Comparison of ENCODE assay signal across 8 cellular contexts in genomic region chr21:33916200-33916567, GRCh38. TPM values are rescaled to one million over a fixed set of nuclear protein-coding genes. Genes with fewer than 3 reads are reported as not detected.
DNase-seq lines count a peak whose midpoint lies in the region; ATAC-seq and TF ChIP-seq lines count a peak whose summit lies in the region.

No MANE protein-coding gene starts in this region.

- H3K4me1 ChIP-seq in breast epithelium (peaks cover 0 to 11% of the 10 kb centered on the region in 2 donors), mononuclear cell (ENCODE audit: insufficient read depth, low read length) (peaks cover 22% of the 10 kb centered on the region)

- in situ Hi-C loops in GM13976 (cut with MboI; ENCODE audit: low sequenced_read_pairs, unreplicated experiment) = loop anchor here (25.0 kb wide), 1 partner anchor 696 kb away; the partner anchor contains the start of gene RCAN1

- ATAC-seq in HG02973 (IDR thresholded peaks at IDR 0.05; ENCODE audit: unreplicated experiment) (peak; percentile 2), GM19324 (IDR thresholded peaks at IDR 0.05; ENCODE audit: low FRiP score, unreplicated experiment) (no peak)

- no peak for TF ChIP-seq CTCF in AG04450 (IDR thresholded peaks at IDR 0.05; ENCODE audit: low read depth, low read length)
- TF ChIP-seq CTCF in breast epithelium (IDR thresholded peaks at IDR 0.05) = no peak
- TF ChIP-seq CTCF in GM13976 (IDR thresholded peaks at IDR 0.05; ENCODE audit: borderline replicate concordance, control extremely low read depth, extremely low read depth, insufficient read depth, missing control alignments) = no peak

- TF ChIP-seq POLR2A in breast epithelium (IDR thresholded peaks at IDR 0.05) = no peak

- H3K27me3 ChIP-seq in AG04450 (ENCODE audit: control insufficient read depth, insufficient read depth, low read length) = no peaks in the 10 kb centered on the region
- no peaks in the 10 kb centered on the region for H3K27me3 ChIP-seq in breast epithelium
- no peaks in the 10 kb centered on the region for H3K27me3 ChIP-seq in mononuclear cell (ENCODE audit: insufficient read depth, low read length)

- intact Hi-C loops in breast epithelium (cut with DNase I; ENCODE audit: low total_unique reads) = no loop called here

- H3K4me3 ChIP-seq in AG04450 (ENCODE audit: low read depth, low read length) = peak overlapping the region; percentile 53
- H3K4me3 ChIP-seq in breast epithelium = peak overlapping the region; percentile 68 to 94 (median 74)
- H3K4me3 ChIP-seq in mononuclear cell (ENCODE audit: low read length) = peak overlapping the region; percentile 84

- no peak overlapping the region for H3K27ac ChIP-seq in AG04450 (ENCODE audit: low read depth, low read length)
- peak overlapping the region; percentile 88 to 91 for H3K27ac ChIP-seq in breast epithelium

- H3K36me3 ChIP-seq in breast epithelium = peaks cover 3% of the 10 kb centered on the region

- H3K9me3 ChIP-seq in AG04450 (ENCODE audit: control insufficient read depth, insufficient read depth, low read length) (no peaks in the 10 kb centered on the region), breast epithelium (no peaks in the 10 kb centered on the region), mononuclear cell (ENCODE audit: low read depth, low read length) (no peaks in the 10 kb centered on the region)

- DNase-seq in AG04450 (ENCODE audit: low read depth, low spot score) (no peak), breast epithelium (ENCODE audit: low spot score in 2 of 2) (no peak), superior temporal gyrus (ENCODE audit: extremely low spot score) (no peak), GM13976 (ENCODE audit: low spot score) (no peak), NCI-H1930 (lab: John Stamatoyannopoulos, UW) (no peak)

- POLR2A ChIA-PET in AG04450 (lab: Yijun Ruan, JAX) = no interaction called here

- CTCF ChIA-PET in AG04450 (lab: Charles Lee) = interaction anchor here (1.5 kb wide), 1 partner anchor 431 kb away, joined by 5 read pairs; no protein-coding TSS in a partner anchor

RNA-seq across cellular contexts. Expression of gene ATP5PO, which starts 0.6 kb away (rescaled TPM):
- 300 and 365 TPM in 2 replicates for polyA plus RNA-seq in AG04450 (2011; rRNA removed)
- polyA minus RNA-seq in AG04450 (2011; rRNA and poly(A)+ RNA removed) = 40.1 and 58.9 TPM in 2 replicates
- total RNA-seq in breast epithelium = 100 to 1,000 TPM; 161 to 234 (median 170) TPM
- 118 TPM for total RNA-seq in mononuclear cell
